In genomic region chr11:128324531-128325141, GRCh38 we compare ENCODE assay signal across 10 cellular contexts.
A peak's percentile ranks its signal among the peaks of the same experiment; 100 is the strongest.
DNase-seq lines count a peak whose midpoint lies in the region; ATAC-seq lines count a peak whose summit lies in the region.
"Had no signal": no experiment of that assay in that cellular context is flagged by ENCODE, and none has a peak within 500 bp of the region (broad histone marks: within the 10 kb centered on the region; RNA-seq: fewer than 3 reads in every experiment).

No MANE protein-coding gene starts in this region.

- no peak for ATAC-seq in HG03521 (IDR thresholded peaks at IDR 0.05; ENCODE audit: unreplicated experiment)
- ATAC-seq in GM19452 (IDR thresholded peaks at IDR 0.05; ENCODE audit: unreplicated experiment): no peak
- ATAC-seq: WTC11 had no signal

- peak; percentile 66 for DNase-seq in NCI-H510A treated with DMSO at 0.1 percent for 48 hours (lab: John Stamatoyannopoulos, UW)
- peak; percentile 71 for DNase-seq in activated CD8-positive, alpha-beta memory T cell treated with anti-CD3 and anti-CD28 coated beads, Interleukin-2, amount 50 U/mL, for 4 hours
- DNase-seq in islet precursor cell: peak; percentile 54
- peak; percentile 46 to 75 for DNase-seq in stimulated activated CD8-positive, alpha-beta memory T cell treated with anti-CD3 and anti-CD28 coated beads, Interleukin-2, amount 100 ng/mL, for 48 hours (ENCODE audit: low read depth in 2 of 2)
- no peak for DNase-seq in midbrain (lab: John Stamatoyannopoulos, UW)
- DNase-seq in MV-4-11 (lab: John Stamatoyannopoulos, UW): no peak
- DNase-seq: NCI-H774 had no signal

Comparison
In these comparisons a context has a peak if more than half of its experiments do, and no peak if none do; other contexts are left out.
1. DNase-seq: peak in NCI-H510A treated with DMSO at 0.1 percent for 48 hours (single experiment), activated CD8-positive, alpha-beta memory T cell treated with anti-CD3 and anti-CD28 coated beads, Interleukin-2, amount 50 U/mL, for 4 hours (single experiment), islet precursor cell (single experiment) and stimulated activated CD8-positive, alpha-beta memory T cell treated with anti-CD3 and anti-CD28 coated beads, Interleukin-2, amount 100 ng/mL, for 48 hours (2 of 2); none in midbrain (single experiment) and MV-4-11 (single experiment).